ENCODE assay signal across 8 cellular contexts in the genomic region with DNA sequence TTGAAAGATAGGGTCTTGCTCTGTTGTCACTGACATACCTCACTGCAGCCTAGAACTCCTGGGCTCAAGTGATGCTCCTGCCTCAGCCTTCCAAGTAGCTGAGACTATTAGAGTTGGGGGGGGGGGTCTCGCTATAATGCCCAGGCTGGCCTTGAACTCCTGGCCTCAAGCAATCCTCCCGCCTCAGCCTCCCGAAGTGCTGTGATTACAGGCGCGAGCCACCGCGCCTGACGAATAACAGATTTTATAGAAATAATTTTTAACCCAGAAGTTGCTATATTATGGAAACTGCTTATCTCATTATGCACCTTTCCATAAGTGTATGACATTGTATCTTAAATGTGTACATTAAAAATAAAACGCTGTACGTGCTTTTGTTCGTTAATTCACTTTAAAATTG. TPM values are rescaled to one million over a fixed set of nuclear protein-coding genes. Genes with fewer than 3 reads are reported as not detected.
DNase-seq lines count a peak whose midpoint lies in the region; ATAC-seq, FAIRE-seq and TF ChIP-seq lines count a peak whose summit lies in the region.

No MANE protein-coding gene starts in this region.

- no peaks in the 10 kb centered on the region; the same call in 1 of the 2 replicates for H3K36me3 ChIP-seq in HAP-1 (replicated peaks)
- no peaks in the 10 kb centered on the region for H3K36me3 ChIP-seq in small intestine (ENCODE audit: control insufficient read depth in 2 of 2, insufficient read depth in 2 of 2, low read length in 2 of 2)

- peak overlapping the region; percentile 88 for H3K4me3 Mint-ChIP-seq in WTC11

- H3K9me3 ChIP-seq in HAP-1 (no peaks in the 10 kb centered on the region), right cardiac atrium (ENCODE audit: control insufficient read depth, low read length) (no peaks in the 10 kb centered on the region), small intestine (ENCODE audit: control insufficient read depth, low read depth) (no peaks in the 10 kb centered on the region)

- no peak overlapping the region for H3K27ac ChIP-seq in right cardiac atrium (ENCODE audit: low read length)
- peak overlapping the region; percentile 89 for H3K27ac ChIP-seq in small intestine (ENCODE audit: low read depth in 1 of 2, low read length in 1 of 2)

- intact Hi-C loops in right cardiac atrium (cut with DNase I): no loop called here

- 51% methylated on average over 11 of the region's 11 CpGs for WGBS in right cardiac atrium
- 13 to 46% (median 25%) methylated on average over 11 of the region's 11 CpGs for WGBS in small intestine, 3 donors

- CTCF ChIA-PET in WTC11 (lab: Charles Lee): no interaction called here

- ATAC-seq in WTC11: no peak
- no peak for ATAC-seq in right cardiac atrium
- ATAC-seq in GM21447 (IDR thresholded peaks at IDR 0.05; ENCODE audit: unreplicated experiment): no peak

- H3K4me1 Mint-ChIP-seq in WTC11: peaks cover 6% of the 10 kb centered on the region; the same call in 1 of the 2 replicates

- H3K27me3 ChIP-seq in HAP-1 (ENCODE audit: low read depth): no peaks in the 10 kb centered on the region
- H3K27me3 ChIP-seq in right cardiac atrium (ENCODE audit: control insufficient read depth, insufficient read depth): no peaks in the 10 kb centered on the region
- no peaks in the 10 kb centered on the region for H3K27me3 ChIP-seq in small intestine (ENCODE audit: control insufficient read depth in 2 of 2, insufficient read depth in 2 of 2, low read length in 2 of 2)

- H3K4me3 ChIP-seq in HAP-1 (peak overlapping the region; percentile 81), right cardiac atrium (ENCODE audit: low read length) (peak overlapping the region; percentile 73), small intestine (ENCODE audit: low read depth in 1 of 2, low read length in 2 of 2) (peak overlapping the region; percentile 78 to 87)

- no peak overlapping the region for H3K27ac Mint-ChIP-seq in WTC11

- no peak for FAIRE-seq in small intestine (lab: Jason Lieb, UNC)

- H3K27me3 Mint-ChIP-seq in WTC11 (ENCODE audit: low read depth): peaks cover 3% of the 10 kb centered on the region

- no peak for DNase-seq in HAP-1 (ENCODE audit: low spot score in 2 of 2)
- DNase-seq in WTC11 (ENCODE audit: low spot score): no peak
- DNase-seq in right cardiac atrium: no peak
- DNase-seq in small intestine: no peak
- no peak for DNase-seq in NCI-H774 (lab: John Stamatoyannopoulos, UW)
- no peak for DNase-seq in NCI-H2196 (lab: John Stamatoyannopoulos, UW; ENCODE audit: unreplicated experiment)
- DNase-seq in NCI-H1694 treated with DMSO at 0.1 percent for 48 hours (lab: John Stamatoyannopoulos, UW): no peak

- POLR2A ChIA-PET in WTC11 (lab: Charles Lee): interaction anchor here (0.6 kb wide), 1 partner anchor 1923 kb away, joined by 3 read pairs; no protein-coding TSS in a partner anchor

- H3K4me1 ChIP-seq in HAP-1 (peaks cover 7% of the 10 kb centered on the region), right cardiac atrium (ENCODE audit: control insufficient read depth, insufficient read depth, low read length) (no peaks in the 10 kb centered on the region), small intestine (ENCODE audit: control insufficient read depth in 2 of 2, insufficient read depth in 1 of 2, low read depth in 1 of 2, low read length in 1 of 2) (peaks cover 2 to 5% of the 10 kb centered on the region in 2 donors)

- TF ChIP-seq CTCF in WTC11 (IDR thresholded peaks at IDR 0.05): no peak

- peaks cover 4% of the 10 kb centered on the region; the same call in 1 of the 2 replicates for H3K9me3 Mint-ChIP-seq in WTC11

- in situ Hi-C loops in HAP-1 (cut with MboI; ENCODE audit: low sequenced_read_pairs): loop anchor here (25.0 kb wide), 1 partner anchor 362 kb away; no protein-coding TSS in a partner anchor

- no peaks in the 10 kb centered on the region for H3K36me3 Mint-ChIP-seq in WTC11

TF ChIP-seq in WTC11, 78 proteins besides CTCF, POLR2A, EP300 and RAD21 (continues in another document):
- TF ChIP-seq FOXK1 (CRISPR knock-in tag; IDR thresholded peaks at IDR 0.05): no peak
- TF ChIP-seq PRDM15 (CRISPR knock-in tag; IDR thresholded peaks at IDR 0.05): no peak
- TF ChIP-seq IRF2 (CRISPR knock-in tag; IDR thresholded peaks at IDR 0.05; ENCODE audit: borderline replicate concordance, low read depth): no peak
- TF ChIP-seq CREB1 (CRISPR knock-in tag; IDR thresholded peaks at IDR 0.05): no peak
- TF ChIP-seq, protein P1, sequence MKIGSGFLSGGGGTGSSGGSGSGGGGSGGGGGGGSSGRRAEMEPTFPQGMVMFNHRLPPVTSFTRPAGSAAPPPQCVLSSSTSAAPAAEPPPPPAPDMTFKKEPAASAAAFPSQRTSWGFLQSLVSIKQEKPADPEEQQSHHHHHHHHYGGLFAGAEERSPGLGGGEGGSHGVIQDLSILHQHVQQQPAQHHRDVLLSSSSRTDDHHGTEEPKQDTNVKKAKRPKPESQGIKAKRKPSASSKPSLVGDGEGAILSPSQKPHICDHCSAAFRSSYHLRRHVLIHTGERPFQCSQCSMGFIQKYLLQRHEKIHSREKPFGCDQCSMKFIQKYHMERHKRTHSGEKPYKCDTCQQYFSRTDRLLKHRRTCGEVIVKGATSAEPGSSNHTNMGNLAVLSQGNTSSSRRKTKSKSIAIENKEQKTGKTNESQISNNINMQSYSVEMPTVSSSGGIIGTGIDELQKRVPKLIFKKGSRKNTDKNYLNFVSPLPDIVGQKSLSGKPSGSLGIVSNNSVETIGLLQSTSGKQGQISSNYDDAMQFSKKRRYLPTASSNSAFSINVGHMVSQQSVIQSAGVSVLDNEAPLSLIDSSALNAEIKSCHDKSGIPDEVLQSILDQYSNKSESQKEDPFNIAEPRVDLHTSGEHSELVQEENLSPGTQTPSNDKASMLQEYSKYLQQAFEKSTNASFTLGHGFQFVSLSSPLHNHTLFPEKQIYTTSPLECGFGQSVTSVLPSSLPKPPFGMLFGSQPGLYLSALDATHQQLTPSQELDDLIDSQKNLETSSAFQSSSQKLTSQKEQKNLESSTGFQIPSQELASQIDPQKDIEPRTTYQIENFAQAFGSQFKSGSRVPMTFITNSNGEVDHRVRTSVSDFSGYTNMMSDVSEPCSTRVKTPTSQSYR (CRISPR knock-in tag; IDR thresholded peaks at IDR 0.05): no peak
- TF ChIP-seq PRRX2 (CRISPR knock-in tag; IDR thresholded peaks at IDR 0.05): no peak
- TF ChIP-seq ZBTB21 (CRISPR knock-in tag; IDR thresholded peaks at IDR 0.05; ENCODE audit: borderline replicate concordance): no peak
- TF ChIP-seq NFYB (CRISPR knock-in tag; conservative IDR thresholded peaks at IDR 0.05; ENCODE audit: low read depth): no peak
- no peak for TF ChIP-seq HMGA2 (CRISPR knock-in tag; IDR thresholded peaks at IDR 0.05)
- TF ChIP-seq, protein P2, sequence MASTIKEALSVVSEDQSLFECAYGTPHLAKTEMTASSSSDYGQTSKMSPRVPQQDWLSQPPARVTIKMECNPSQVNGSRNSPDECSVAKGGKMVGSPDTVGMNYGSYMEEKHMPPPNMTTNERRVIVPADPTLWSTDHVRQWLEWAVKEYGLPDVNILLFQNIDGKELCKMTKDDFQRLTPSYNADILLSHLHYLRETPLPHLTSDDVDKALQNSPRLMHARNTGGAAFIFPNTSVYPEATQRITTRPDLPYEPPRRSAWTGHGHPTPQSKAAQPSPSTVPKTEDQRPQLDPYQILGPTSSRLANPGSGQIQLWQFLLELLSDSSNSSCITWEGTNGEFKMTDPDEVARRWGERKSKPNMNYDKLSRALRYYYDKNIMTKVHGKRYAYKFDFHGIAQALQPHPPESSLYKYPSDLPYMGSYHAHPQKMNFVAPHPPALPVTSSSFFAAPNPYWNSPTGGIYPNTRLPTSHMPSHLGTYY (CRISPR knock-in tag; IDR thresholded peaks at IDR 0.05): no peak
- TF ChIP-seq, protein P3, sequence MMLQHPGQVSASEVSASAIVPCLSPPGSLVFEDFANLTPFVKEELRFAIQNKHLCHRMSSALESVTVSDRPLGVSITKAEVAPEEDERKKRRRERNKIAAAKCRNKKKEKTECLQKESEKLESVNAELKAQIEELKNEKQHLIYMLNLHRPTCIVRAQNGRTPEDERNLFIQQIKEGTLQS (CRISPR knock-in tag; conservative IDR thresholded peaks at IDR 0.05): no peak
- no peak for TF ChIP-seq ZNF317 (CRISPR knock-in tag; IDR thresholded peaks at IDR 0.05; ENCODE audit: borderline replicate concordance, low read depth)
- no peak for TF ChIP-seq SMAD3 (CRISPR knock-in tag; IDR thresholded peaks at IDR 0.05; ENCODE audit: borderline replicate concordance)

RNA-seq across cellular contexts. Expression of gene ANKRD26, which starts 0.8 kb away (rescaled TPM):
- total RNA-seq in WTC11 (2021) (7.3 to 10.2 TPM (median 8.1 TPM) in 3 replicates), right cardiac atrium (10 to 100 TPM in 2 of 4 donors, 1 to 10 TPM in 2; 8.7 to 13.6 (median 10.5) TPM)
- polyA plus RNA-seq in right cardiac atrium (6.7 TPM), small intestine (1 to 10 TPM; 1.9 to 3.1 (median 2.1) TPM)

RNA-seq across cellular contexts. Expression of gene YME1L1, which starts 54.7 kb away (rescaled TPM):
- total RNA-seq in WTC11 (2021) (97.8 to 102 TPM (median 102 TPM) in 3 replicates), right cardiac atrium (10 to 100 TPM; 80.2 to 89.1 (median 82.9) TPM)
- polyA plus RNA-seq in right cardiac atrium (36.0 TPM), small intestine (10 to 100 TPM; 28.6 to 50.5 (median 32.7) TPM)

RNA-seq across cellular contexts. Expression of gene MASTL, which starts 55.7 kb away (rescaled TPM):
- 25.2 to 25.5 TPM (median 25.5 TPM) in 3 replicates for total RNA-seq in WTC11 (2021)
- total RNA-seq in right cardiac atrium: 1 to 10 TPM; 2.6 to 3.5 (median 2.8) TPM
- 1.4 TPM for polyA plus RNA-seq in right cardiac atrium
- polyA plus RNA-seq in small intestine: 1 to 10 TPM; 2.5 to 5.6 (median 3.2) TPM
